Comparison of ENCODE assay signal across 18 cellular contexts in the genomic region with DNA sequence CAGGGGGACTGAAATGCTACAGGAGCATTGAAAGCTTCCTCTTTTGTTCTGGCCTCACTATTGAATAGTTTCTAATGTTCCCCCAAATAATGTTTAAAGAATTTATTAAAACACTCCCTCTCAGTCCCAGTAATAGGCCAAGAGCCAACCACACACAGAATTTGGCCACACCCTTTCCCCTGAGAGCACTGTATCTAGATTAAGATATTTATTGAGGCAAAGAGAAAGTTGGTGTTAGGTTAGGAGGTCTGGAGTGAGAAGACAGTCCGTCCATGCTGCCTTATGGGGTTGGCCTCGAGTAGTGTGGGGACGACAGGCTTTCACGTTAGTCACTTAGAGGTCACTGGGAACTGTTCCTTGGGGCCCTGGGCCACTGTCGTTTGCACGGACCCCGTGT.
DNase-seq lines count a peak whose midpoint lies in the region; ATAC-seq and TF ChIP-seq lines count a peak whose summit lies in the region.
"Had no signal": no experiment of that assay in that cellular context is flagged by ENCODE, and none has a peak within 500 bp of the region (broad histone marks: within the 10 kb centered on the region; RNA-seq: fewer than 3 reads in every experiment).

No MANE protein-coding gene starts in this region.

- intact Hi-C loops in left ventricle myocardium superior (cut with micrococcal nuclease): no loop called here

- peaks cover 50% of the 10 kb centered on the region for H3K4me1 ChIP-seq in GM23248 (ENCODE audit: insufficient read depth)
- peaks cover 29% of the 10 kb centered on the region for H3K4me1 ChIP-seq in rectal smooth muscle tissue (ENCODE audit: control insufficient read depth, insufficient read depth, low read length)
- H3K4me1 ChIP-seq: colonic mucosa had no signal

- no peak overlapping the region for H3K4me3 Mint-ChIP-seq in brain
- H3K4me3 Mint-ChIP-seq in T-helper 2 cell treated with Interferon-gamma antibody and Interleukin-4, amounts not matched to agents 5 μg/mL and 100 μg/mL, for 36 hours: no peak overlapping the region
- H3K4me3 Mint-ChIP-seq: activated B cell treated with CpG ODN at 0.5 μM for 24 hours; activated naive CD4-positive, alpha-beta T cell treated with anti-CD3 and anti-CD28 coated beads, Interleukin-2, amount 50 U/mL, for 24 hours; activated T-cell treated with anti-CD3 and anti-CD28 coated beads, Interleukin-2, amount 50 U/mL, for 4 hours; stimulated activated naive CD8-positive, alpha-beta T cell treated with anti-CD3 and anti-CD28 coated beads, Interleukin-15, Interleukin-2, amounts not matched to agents 100 ng/mL and 50 ng/mL, for 24 hours had no signal

- in situ Hi-C loops in GM23248 (cut with MboI): no loop called here

- no peaks in the 10 kb centered on the region for H3K27me3 Mint-ChIP-seq in brain
- H3K27me3 Mint-ChIP-seq in T-helper 2 cell treated with Interferon-gamma antibody and Interleukin-4, amounts not matched to agents 5 μg/mL and 100 μg/mL, for 36 hours (ENCODE audit: low read depth): no peaks in the 10 kb centered on the region

- H3K4me3 ChIP-seq in GM23248 (peak overlapping the region; percentile 16; the same call in 1 of the 2 replicates), rectal smooth muscle tissue (ENCODE audit: low read length) (no peak overlapping the region)
- H3K4me3 ChIP-seq: colonic mucosa, gastroesophageal sphincter had no signal

- H3K9me3 Mint-ChIP-seq in brain: peaks cover 0 to 3% (median 0%) of the 10 kb centered on the region in 5 experiments
- no peaks in the 10 kb centered on the region for H3K9me3 Mint-ChIP-seq in T-helper 2 cell treated with Interferon-gamma antibody and Interleukin-4, amounts not matched to agents 5 μg/mL and 100 μg/mL, for 36 hours
- H3K9me3 Mint-ChIP-seq: activated B cell treated with CpG ODN at 0.5 μM for 24 hours; activated naive CD4-positive, alpha-beta T cell treated with anti-CD3 and anti-CD28 coated beads, Interleukin-2, amount 50 U/mL, for 24 hours; activated T-cell treated with anti-CD3 and anti-CD28 coated beads, Interleukin-2, amount 50 U/mL, for 4 hours; stimulated activated naive CD8-positive, alpha-beta T cell treated with anti-CD3 and anti-CD28 coated beads, Interleukin-15, Interleukin-2, amounts not matched to agents 100 ng/mL and 50 ng/mL, for 24 hours had no signal

- H3K27ac ChIP-seq in GM23248 (0 out of 2 replicates have a peak overlapping the region, but pooled peaks have one; percentile 9), rectal smooth muscle tissue (ENCODE audit: low read depth, low read length) (peak overlapping the region; percentile 80)
- H3K27ac ChIP-seq: colonic mucosa had no signal

- DNase-seq in GM23248 (peak; percentile 59), left ventricle myocardium superior (no peak), NAMALWA (ENCODE audit: low spot score) (no peak), HCEC 1CT (no peak)
- DNase-seq in T-helper 2 cell treated with Interferon-gamma antibody and Interleukin-4, amounts not matched to agents 5 μg/mL and 100 μg/mL, for 36 hours (ENCODE audit: low spot score): no peak
- DNase-seq: activated B cell treated with CpG ODN at 0.5 μM for 24 hours; activated T-cell treated with anti-CD3 and anti-CD28 coated beads, Interleukin-2, amount 50 U/mL, for 4 hours; colonic mucosa; KBM-7; NCI-H1694 treated with DMSO at 0.1 percent for 48 hours; NCI-H510A treated with DMSO at 0.1 percent for 48 hours; occipital lobe had no signal

- H3K36me3 Mint-ChIP-seq in brain: peaks cover 4% of the 10 kb centered on the region
- H3K36me3 Mint-ChIP-seq in T-helper 2 cell treated with Interferon-gamma antibody and Interleukin-4, amounts not matched to agents 5 μg/mL and 100 μg/mL, for 36 hours (ENCODE audit: low read depth): no peaks in the 10 kb centered on the region
- H3K36me3 Mint-ChIP-seq: activated naive CD4-positive, alpha-beta T cell treated with anti-CD3 and anti-CD28 coated beads, Interleukin-2, amount 50 U/mL, for 24 hours had no signal

- H3K9ac ChIP-seq in GM23248: no peak overlapping the region
- no peak overlapping the region for H3K9ac ChIP-seq in rectal smooth muscle tissue (ENCODE audit: low read length)

- peaks cover 82% of the 10 kb centered on the region for H3K4me1 Mint-ChIP-seq in brain
- H3K4me1 Mint-ChIP-seq in T-helper 2 cell treated with Interferon-gamma antibody and Interleukin-4, amounts not matched to agents 5 μg/mL and 100 μg/mL, for 36 hours (ENCODE audit: low read depth): no peaks in the 10 kb centered on the region
- H3K4me1 Mint-ChIP-seq: activated B cell treated with CpG ODN at 0.5 μM for 24 hours; activated naive CD4-positive, alpha-beta T cell treated with anti-CD3 and anti-CD28 coated beads, Interleukin-2, amount 50 U/mL, for 24 hours had no signal

- H3K27me3 ChIP-seq in GM23248 (replicated peaks; ENCODE audit: insufficient read depth) (no peaks in the 10 kb centered on the region), rectal smooth muscle tissue (ENCODE audit: control insufficient read depth, insufficient read depth, low read length) (no peaks in the 10 kb centered on the region)
- H3K27me3 ChIP-seq: colonic mucosa, gastroesophageal sphincter had no signal

- no peak overlapping the region for H2AFZ ChIP-seq in GM23248

- H3F3A ChIP-seq in GM23248 (ENCODE audit: insufficient read depth): peaks cover 23% of the 10 kb centered on the region

- H3K4me2 ChIP-seq in GM23248 (ENCODE audit: unreplicated experiment): peak overlapping the region; percentile 73

- H3K9me2 ChIP-seq in GM23248 (ENCODE audit: insufficient read depth): no peaks in the 10 kb centered on the region

- H4K20me1 ChIP-seq in GM23248 (ENCODE audit: insufficient read depth): no peaks in the 10 kb centered on the region

- H3K79me2 ChIP-seq in GM23248 (ENCODE audit: insufficient read depth): peaks cover 96% of the 10 kb centered on the region

- H3K27ac Mint-ChIP-seq in brain: peak overlapping the region in 4 of 5 experiments; percentile 2 to 73 (median 72)
- H3K27ac Mint-ChIP-seq in T-helper 2 cell treated with Interferon-gamma antibody and Interleukin-4, amounts not matched to agents 5 μg/mL and 100 μg/mL, for 36 hours: no peak overlapping the region
- H3K27ac Mint-ChIP-seq: activated B cell treated with CpG ODN at 0.5 μM for 24 hours; activated naive CD4-positive, alpha-beta T cell treated with anti-CD3 and anti-CD28 coated beads, Interleukin-2, amount 50 U/mL, for 24 hours; stimulated activated naive CD8-positive, alpha-beta T cell treated with anti-CD3 and anti-CD28 coated beads, Interleukin-15, Interleukin-2, amounts not matched to agents 100 ng/mL and 50 ng/mL, for 24 hours had no signal

- H3K9me3 ChIP-seq in GM23248 (ENCODE audit: low read depth): no peaks in the 10 kb centered on the region
- H3K9me3 ChIP-seq: colonic mucosa, gastroesophageal sphincter had no signal

- ATAC-seq in left ventricle myocardium superior: peak; percentile 52
- no peak for ATAC-seq in GM18502 (IDR thresholded peaks at IDR 0.05; ENCODE audit: poor library complexity, unreplicated experiment)
- ATAC-seq: activated T-cell treated with anti-CD3 and anti-CD28 coated beads, Interleukin-2, amount 50 U/mL, for 4 hours; gastroesophageal sphincter had no signal

- WGBS in GM23248 (ENCODE audit: low coverage in 1 of 2, low lambda C conversion rate in 2 of 2, missing lambda C conversion rate in 2 of 2), 2 experiments: 26 to 37% methylated on average over 7 of the region's 7 CpGs

- H3K36me3 ChIP-seq in GM23248 (ENCODE audit: low read depth) (no peaks in the 10 kb centered on the region), rectal smooth muscle tissue (ENCODE audit: control insufficient read depth, insufficient read depth, low read length) (no peaks in the 10 kb centered on the region)
- H3K36me3 ChIP-seq: colonic mucosa, gastroesophageal sphincter had no signal

- TF ChIP-seq CTCF in brain (conservative IDR thresholded peaks at IDR 0.05): no peak
